Comparison of ENCODE assay signal across 27 cellular contexts in the genomic region with DNA sequence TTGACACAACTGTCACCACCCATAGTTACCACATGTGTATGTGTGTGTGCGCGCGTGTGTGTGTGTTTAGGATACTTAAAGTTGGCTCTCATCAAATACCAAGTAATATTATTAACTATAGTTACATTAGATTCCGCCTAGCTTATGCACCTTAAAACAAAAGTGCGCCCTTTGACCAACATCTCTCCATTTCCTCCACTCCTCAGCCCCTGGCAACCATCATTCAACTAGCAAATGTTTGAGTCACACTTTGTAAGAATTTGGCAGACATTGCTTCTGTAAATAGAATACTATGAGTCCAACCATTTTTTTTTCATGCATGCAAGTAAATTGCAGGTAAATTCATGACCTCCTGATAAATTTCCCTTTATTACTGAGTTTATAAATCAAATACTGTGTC.
DNase-seq lines count a peak whose midpoint lies in the region; ATAC-seq, FAIRE-seq and TF ChIP-seq lines count a peak whose summit lies in the region.
"Had no signal": no experiment of that assay in that cellular context is flagged by ENCODE, and none has a peak within 500 bp of the region (broad histone marks: within the 10 kb centered on the region; RNA-seq: fewer than 3 reads in every experiment).

No MANE protein-coding gene starts in this region.

- no peaks in the 10 kb centered on the region for H3K27me3 ChIP-seq in bronchial epithelial cell (ENCODE audit: control insufficient read depth, insufficient read depth, low read length)
- H3K27me3 ChIP-seq: heart right ventricle, tibial artery had no signal

- CTCF ChIA-PET in AG04449 (lab: Yijun Ruan, JAX): interaction anchor here (1.1 kb wide), 1 partner anchor 12 kb away, joined by 3 read pairs; no protein-coding TSS in a partner anchor

- H3K4me1 Mint-ChIP-seq in HFFc6 (ENCODE audit: low read depth): peaks cover 17% of the 10 kb centered on the region
- no peaks in the 10 kb centered on the region for H3K4me1 Mint-ChIP-seq in naive thymus-derived CD8-positive, alpha-beta T cell
- H3K4me1 Mint-ChIP-seq in chondrocyte (ENCODE audit: low read depth): peaks cover 33% of the 10 kb centered on the region
- H3K4me1 Mint-ChIP-seq: activated CD4-positive, alpha-beta T cell treated with anti-CD3 and anti-CD28 coated beads, Interleukin-2, amount 10 ng/mL, durations not matched to agents 7 days and 5 days; immature natural killer cell; naive B cell had no signal

- POLR2A ChIA-PET in AG04449 (lab: Yijun Ruan, JAX): no interaction called here
- POLR2A ChIA-PET in naive thymus-derived CD8-positive, alpha-beta T cell (lab: Charles Lee): no interaction called here

- no peak for ATAC-seq in naive thymus-derived CD8-positive, alpha-beta T cell
- no peak for ATAC-seq in GM19467 (IDR thresholded peaks at IDR 0.05; ENCODE audit: unreplicated experiment)
- ATAC-seq: lower lobe of right lung had no signal

- no peaks in the 10 kb centered on the region for H3K9me3 Mint-ChIP-seq in HFFc6
- no peaks in the 10 kb centered on the region for H3K9me3 Mint-ChIP-seq in naive thymus-derived CD8-positive, alpha-beta T cell
- no peaks in the 10 kb centered on the region for H3K9me3 Mint-ChIP-seq in chondrocyte (ENCODE audit: low read depth)
- H3K9me3 Mint-ChIP-seq: activated CD4-positive, alpha-beta T cell treated with anti-CD3 and anti-CD28 coated beads, Interleukin-2, amount 10 ng/mL, durations not matched to agents 7 days and 5 days; immature natural killer cell; naive B cell had no signal

- DNase-seq in AG04449 (ENCODE audit: low read depth, low spot score): peak; percentile 7
- DNase-seq in HFFc6: peak; percentile 15
- peak; percentile 51 for DNase-seq in bronchial epithelial cell (ENCODE audit: low read depth)
- DNase-seq in kidney tubule cell (ENCODE audit: low spot score): peak; percentile 26
- DNase-seq in NCI-H345 treated with DMSO at 0.1 percent for 48 hours (lab: John Stamatoyannopoulos, UW; ENCODE audit: unreplicated experiment): no peak
- no peak for DNase-seq in naive thymus-derived CD8-positive, alpha-beta T cell
- no peak for DNase-seq in chondrocyte (ENCODE audit: low spot score)
- DNase-seq: activated CD4-positive, alpha-beta T cell treated with anti-CD3 and anti-CD28 coated beads, Interleukin-2, amount 10 ng/mL, durations not matched to agents 7 days and 5 days; activated CD8-positive, alpha-beta memory T cell treated with anti-CD3 and anti-CD28 coated beads, Interleukin-2, amount 50 U/mL, for 48 hours; activated naive CD4-positive, alpha-beta T cell; anterior cingulate cortex; cortex of kidney; DMS79; immature natural killer cell; Karpas-422; lower lobe of right lung; naive B cell; NCI-H1417; NCI-H2107; NCI-H526; SHP77 treated with DMSO at 0.1 percent for 48 hours; stimulated activated CD4-positive, alpha-beta T cell treated with anti-CD3 and anti-CD28 coated beads, Interleukin-2, amount 100 ng/mL, for 24 hours; stimulated activated naive CD4-positive, alpha-beta T cell treated with Interleukin-2 at 50 U/mL for 16 hours; T-helper 1 cell; tibial artery had no signal

- H3K36me3 Mint-ChIP-seq in HFFc6 (ENCODE audit: low read depth) (peaks cover 11% of the 10 kb centered on the region; the same call in 1 of the 2 replicates), chondrocyte (ENCODE audit: low read depth) (peaks cover 2% of the 10 kb centered on the region)
- H3K36me3 Mint-ChIP-seq in naive thymus-derived CD8-positive, alpha-beta T cell: peaks cover 0 to 16% (median 14%) of the 10 kb centered on the region in 3 donors

- TF ChIP-seq CTCF in AG04449 (IDR thresholded peaks at IDR 0.05; ENCODE audit: insufficient read depth, low read length, missing control alignments) (no peak), HFFc6 (IDR thresholded peaks at IDR 0.05) (no peak), bronchial epithelial cell (IDR thresholded peaks at IDR 0.05; ENCODE audit: insufficient read depth, low read length, severe bottlenecking) (no peak), chondrocyte (IDR thresholded peaks at IDR 0.05) (no peak)

- no peak for FAIRE-seq in bronchial epithelial cell (lab: Jason Lieb, UNC)

- H3K27ac Mint-ChIP-seq in HFFc6 (peak overlapping the region; percentile 52), chondrocyte (ENCODE audit: unreplicated experiment) (no peak overlapping the region)
- no peak overlapping the region for H3K27ac Mint-ChIP-seq in naive thymus-derived CD8-positive, alpha-beta T cell
- H3K27ac Mint-ChIP-seq: activated CD4-positive, alpha-beta T cell treated with anti-CD3 and anti-CD28 coated beads, Interleukin-2, amount 10 ng/mL, durations not matched to agents 7 days and 5 days; immature natural killer cell had no signal

- H3K4me3 ChIP-seq in AG04449 (ENCODE audit: low read depth, low read length) (no peak overlapping the region), bronchial epithelial cell (ENCODE audit: low read depth, low read length) (no peak overlapping the region)
- H3K4me3 ChIP-seq: heart right ventricle, lower lobe of right lung, tibial artery had no signal

- H3K4me3 Mint-ChIP-seq in HFFc6 (no peak overlapping the region), chondrocyte (ENCODE audit: unreplicated experiment) (no peak overlapping the region)
- no peak overlapping the region for H3K4me3 Mint-ChIP-seq in naive thymus-derived CD8-positive, alpha-beta T cell
- H3K4me3 Mint-ChIP-seq: activated CD4-positive, alpha-beta T cell treated with anti-CD3 and anti-CD28 coated beads, Interleukin-2, amount 10 ng/mL, durations not matched to agents 7 days and 5 days; immature natural killer cell; naive B cell had no signal

- H3K27me3 Mint-ChIP-seq in HFFc6 (ENCODE audit: insufficient read depth): no peaks in the 10 kb centered on the region; the same call in 1 of the 2 replicates
- no peaks in the 10 kb centered on the region for H3K27me3 Mint-ChIP-seq in naive thymus-derived CD8-positive, alpha-beta T cell
- H3K27me3 Mint-ChIP-seq in chondrocyte (ENCODE audit: low read depth): no peaks in the 10 kb centered on the region
- H3K27me3 Mint-ChIP-seq: activated CD4-positive, alpha-beta T cell treated with anti-CD3 and anti-CD28 coated beads, Interleukin-2, amount 10 ng/mL, durations not matched to agents 7 days and 5 days; naive B cell had no signal

- H3K36me3 ChIP-seq in bronchial epithelial cell (ENCODE audit: control insufficient read depth, insufficient read depth, low read length): no peaks in the 10 kb centered on the region
- H3K36me3 ChIP-seq: lower lobe of right lung had no signal

Comparison
In these comparisons a context has a peak if more than half of its experiments do, and no peak if none do; other contexts are left out.
1. DNase-seq: peak in AG04449 (single experiment), HFFc6 (single experiment), bronchial epithelial cell (single experiment) and kidney tubule cell (single experiment); none in NCI-H345 treated with DMSO at 0.1 percent for 48 hours (single experiment), naive thymus-derived CD8-positive, alpha-beta T cell (0 of 10) and chondrocyte (single experiment).